1 cellular context compared by ENCODE assay signal in genomic region chr14:101289230-101289690, GRCh38.
TF ChIP-seq lines count a peak whose summit lies in the region.

No MANE protein-coding gene starts in this region.

TF ChIP-seq in HepG2, 621 proteins besides CTCF, POLR2A, EP300 and RAD21 (continued from another document and continues in another):
- peak; percentile 29; the same call in 1 of the 2 replicates for TF ChIP-seq FOSL1 (CRISPR knock-in tag; IDR thresholded peaks at IDR 0.05; ENCODE audit: borderline replicate concordance)
- TF ChIP-seq CCDC6 (CRISPR knock-in tag; IDR thresholded peaks at IDR 0.05) = peak; percentile 40; the same call in 1 of the 2 replicates
- TF ChIP-seq ZNF646 (CRISPR knock-in tag; IDR thresholded peaks at IDR 0.05) = 0 out of 2 replicates have a peak, but pooled peaks have one; percentile 57
- peak; percentile 98 for TF ChIP-seq FOXP1 (IDR thresholded peaks at IDR 0.05)
- TF ChIP-seq FOXP1 (CRISPR knock-in tag; IDR thresholded peaks at IDR 0.05) = peak; percentile 100
- no peak; the same call in 1 of the 2 replicates for TF ChIP-seq ZNF782 (CRISPR knock-in tag; IDR thresholded peaks at IDR 0.05; ENCODE audit: borderline replicate concordance)
- TF ChIP-seq HNRNPLL (IDR thresholded peaks at IDR 0.05; ENCODE audit: low read depth, low read length, poor library complexity, severe bottlenecking) = peak; percentile 48
- TF ChIP-seq ZSCAN21 (CRISPR knock-in tag; IDR thresholded peaks at IDR 0.05; ENCODE audit: borderline replicate concordance) = peak; percentile 70; the same call in 1 of the 2 replicates
- no peak for TF ChIP-seq ZMYM3 (CRISPR knock-in tag; IDR thresholded peaks at IDR 0.05)
- 0 out of 2 replicates have a peak, but pooled peaks have one; percentile 60 for TF ChIP-seq ETS1 (CRISPR knock-in tag; IDR thresholded peaks at IDR 0.05)
- TF ChIP-seq ATF1 (CRISPR knock-in tag; IDR thresholded peaks at IDR 0.05) = peak; percentile 59; the same call in 1 of the 2 replicates
- TF ChIP-seq ZNF589 (CRISPR knock-in tag; conservative IDR thresholded peaks at IDR 0.05) = 0 out of 2 replicates have a peak, but pooled peaks have one; percentile 29
- 0 out of 2 replicates have a peak, but pooled peaks have one; percentile 82 for TF ChIP-seq ZNF136 (CRISPR knock-in tag; IDR thresholded peaks at IDR 0.05; ENCODE audit: low read depth)
- peak; percentile 93 for TF ChIP-seq ZNF614 (CRISPR knock-in tag; IDR thresholded peaks at IDR 0.05; ENCODE audit: borderline replicate concordance)
- no peak for TF ChIP-seq TFDP1 (CRISPR knock-in tag; IDR thresholded peaks at IDR 0.05; ENCODE audit: borderline replicate concordance)
- peak; percentile 23; the same call in 1 of the 2 replicates for TF ChIP-seq ZBTB49 (CRISPR knock-in tag; IDR thresholded peaks at IDR 0.05; ENCODE audit: borderline replicate concordance)
- no peak for TF ChIP-seq RFXANK (CRISPR knock-in tag; IDR thresholded peaks at IDR 0.05)
- TF ChIP-seq SMARCE1 (IDR thresholded peaks at IDR 0.05; ENCODE audit: borderline replicate concordance) = no peak
- no peak for TF ChIP-seq PLRG1 (conservative IDR thresholded peaks at IDR 0.05)
- no peak for TF ChIP-seq CSRNP1 (CRISPR knock-in tag; IDR thresholded peaks at IDR 0.05)
- no peak for TF ChIP-seq DNMT3B (CRISPR knock-in tag; conservative IDR thresholded peaks at IDR 0.05)
- TF ChIP-seq CEBPB (IDR thresholded peaks at IDR 0.05; ENCODE audit: borderline replicate concordance, low read depth, low read length) = peak; percentile 99
- peak; percentile 92 for TF ChIP-seq ERF (CRISPR knock-in tag; IDR thresholded peaks at IDR 0.05)
- TF ChIP-seq AKNA (CRISPR knock-in tag; IDR thresholded peaks at IDR 0.05; ENCODE audit: borderline replicate concordance) = no peak
- no peak for TF ChIP-seq NONO (IDR thresholded peaks at IDR 0.05)
- peak; percentile 44; the same call in 1 of the 2 replicates for TF ChIP-seq NONO (CRISPR knock-in tag; conservative IDR thresholded peaks at IDR 0.05)
- 0 out of 2 replicates have a peak, but pooled peaks have one; percentile 52 for TF ChIP-seq ZNF256 (CRISPR knock-in tag; conservative IDR thresholded peaks at IDR 0.05)
- no peak for TF ChIP-seq ZMAT5 (CRISPR knock-in tag; IDR thresholded peaks at IDR 0.05; ENCODE audit: borderline replicate concordance, low read depth)
- TF ChIP-seq TAF1 (CRISPR knock-in tag; IDR thresholded peaks at IDR 0.05) = peak; percentile 47
- TF ChIP-seq RBAK (CRISPR knock-in tag; IDR thresholded peaks at IDR 0.05) = no peak
- TF ChIP-seq PPARG (CRISPR knock-in tag; conservative IDR thresholded peaks at IDR 0.05) = peak; percentile 73
- peak; percentile 77 for TF ChIP-seq TBL1XR1 (IDR thresholded peaks at IDR 0.05; ENCODE audit: borderline replicate concordance, low read length, partially characterized antibody)
- TF ChIP-seq ZNF446 (CRISPR knock-in tag; IDR thresholded peaks at IDR 0.05) = no peak
- 0 out of 2 replicates have a peak, but pooled peaks have one; percentile 59 for TF ChIP-seq NR0B2 (CRISPR knock-in tag; IDR thresholded peaks at IDR 0.05)
- peak; percentile 83; the same call in 1 of the 2 replicates for TF ChIP-seq ZNF232 (CRISPR knock-in tag; IDR thresholded peaks at IDR 0.05; ENCODE audit: borderline replicate concordance)
- TF ChIP-seq ZNF674 (CRISPR knock-in tag; IDR thresholded peaks at IDR 0.05; ENCODE audit: low read depth) = no peak
- TF ChIP-seq TOE1 (CRISPR knock-in tag; IDR thresholded peaks at IDR 0.05) = no peak
- TF ChIP-seq ZNF83 (CRISPR knock-in tag; IDR thresholded peaks at IDR 0.05; ENCODE audit: borderline replicate concordance) = 0 out of 2 replicates have a peak, but pooled peaks have one; percentile 47
- TF ChIP-seq KDM6A (CRISPR knock-in tag; IDR thresholded peaks at IDR 0.05; ENCODE audit: low read depth) = peak; percentile 95
- peak; percentile 50; the same call in 1 of the 2 replicates for TF ChIP-seq NFE2L2 (IDR thresholded peaks at IDR 0.05; ENCODE audit: low read length)
- peak; percentile 96 for TF ChIP-seq ISL2 (CRISPR knock-in tag; IDR thresholded peaks at IDR 0.05)
- peak; percentile 56; the same call in 1 of the 2 replicates for TF ChIP-seq ZNF792 (CRISPR knock-in tag; IDR thresholded peaks at IDR 0.05)
- peak; percentile 90 for TF ChIP-seq SKI (IDR thresholded peaks at IDR 0.05; ENCODE audit: partially characterized antibody)
- TF ChIP-seq POLR2G (IDR thresholded peaks at IDR 0.05; ENCODE audit: low read depth, low read length) = peak; percentile 41; the same call in 1 of the 2 replicates
- 0 out of 2 replicates have a peak, but pooled peaks have one; percentile 29 for TF ChIP-seq ZMYM2 (CRISPR knock-in tag; IDR thresholded peaks at IDR 0.05)
- peak; percentile 76 for TF ChIP-seq THAP11 (CRISPR knock-in tag; IDR thresholded peaks at IDR 0.05)
- no peak; the same call in 1 of the 2 replicates for TF ChIP-seq ZNF709 (CRISPR knock-in tag; IDR thresholded peaks at IDR 0.05)
